1 cellular context compared by ENCODE assay signal in genomic region chr17:50394711-50395110, GRCh38.
TF ChIP-seq lines count a peak whose summit lies in the region.

No MANE protein-coding gene starts in this region.

TF ChIP-seq in HepG2, 621 proteins besides CTCF, POLR2A, EP300 and RAD21:
- no peak for TF ChIP-seq HHEX (CRISPR knock-in tag; IDR thresholded peaks at IDR 0.05)
- TF ChIP-seq ZNF331 (CRISPR knock-in tag; IDR thresholded peaks at IDR 0.05), result no peak
- no peak for TF ChIP-seq HOXA5 (CRISPR knock-in tag; IDR thresholded peaks at IDR 0.05)
- no peak for TF ChIP-seq ONECUT2 (CRISPR knock-in tag; IDR thresholded peaks at IDR 0.05)
- no peak for TF ChIP-seq XRCC5 (optimal IDR thresholded peaks at IDR 0.05; ENCODE audit: low read length)
- no peak for TF ChIP-seq ZFP36L1 (CRISPR knock-in tag; IDR thresholded peaks at IDR 0.05)
- TF ChIP-seq E2F5 (CRISPR knock-in tag; conservative IDR thresholded peaks at IDR 0.05), result no peak
- TF ChIP-seq ZNF770 (CRISPR knock-in tag; IDR thresholded peaks at IDR 0.05), result no peak
- TF ChIP-seq ZNF672 (CRISPR knock-in tag; IDR thresholded peaks at IDR 0.05), result no peak
- TF ChIP-seq ZNF343 (CRISPR knock-in tag; IDR thresholded peaks at IDR 0.05), result no peak
- no peak for TF ChIP-seq MAFK (conservative IDR thresholded peaks at IDR 0.05 in 1 of 2, IDR thresholded peaks at IDR 0.05 in 1 of 2; ENCODE audit: low read length in 2 of 2)
